Comparison of ENCODE assay signal across 1 cellular context in genomic region chr10:86160890-86161585, GRCh38.
TF ChIP-seq lines count a peak whose summit lies in the region.

No MANE protein-coding gene starts in this region.

TF ChIP-seq in SK-N-SH treated with all-trans-retinoic acid at 6 μM for 48 hours, 23 proteins besides CTCF, POLR2A, EP300 and RAD21 (continued from another document):
- TF ChIP-seq, protein P1, sequence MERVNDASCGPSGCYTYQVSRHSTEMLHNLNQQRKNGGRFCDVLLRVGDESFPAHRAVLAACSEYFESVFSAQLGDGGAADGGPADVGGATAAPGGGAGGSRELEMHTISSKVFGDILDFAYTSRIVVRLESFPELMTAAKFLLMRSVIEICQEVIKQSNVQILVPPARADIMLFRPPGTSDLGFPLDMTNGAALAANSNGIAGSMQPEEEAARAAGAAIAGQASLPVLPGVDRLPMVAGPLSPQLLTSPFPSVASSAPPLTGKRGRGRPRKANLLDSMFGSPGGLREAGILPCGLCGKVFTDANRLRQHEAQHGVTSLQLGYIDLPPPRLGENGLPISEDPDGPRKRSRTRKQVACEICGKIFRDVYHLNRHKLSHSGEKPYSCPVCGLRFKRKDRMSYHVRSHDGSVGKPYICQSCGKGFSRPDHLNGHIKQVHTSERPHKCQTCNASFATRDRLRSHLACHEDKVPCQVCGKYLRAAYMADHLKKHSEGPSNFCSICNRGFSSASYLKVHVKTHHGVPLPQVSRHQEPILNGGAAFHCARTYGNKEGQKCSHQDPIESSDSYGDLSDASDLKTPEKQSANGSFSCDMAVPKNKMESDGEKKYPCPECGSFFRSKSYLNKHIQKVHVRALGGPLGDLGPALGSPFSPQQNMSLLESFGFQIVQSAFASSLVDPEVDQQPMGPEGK (CRISPR knock-in tag; IDR thresholded peaks at IDR 0.05; ENCODE audit: borderline replicate concordance) = no peak
- no peak for TF ChIP-seq SNAI2 (CRISPR knock-in tag; IDR thresholded peaks at IDR 0.05)
- TF ChIP-seq ARNTL (CRISPR knock-in tag; IDR thresholded peaks at IDR 0.05; ENCODE audit: borderline replicate concordance, low read depth) = no peak
- no peak for TF ChIP-seq ZNF70 (CRISPR knock-in tag; IDR thresholded peaks at IDR 0.05)
- no peak for TF ChIP-seq TCF4 (CRISPR knock-in tag; IDR thresholded peaks at IDR 0.05; ENCODE audit: borderline replicate concordance)
- TF ChIP-seq, protein P2, sequence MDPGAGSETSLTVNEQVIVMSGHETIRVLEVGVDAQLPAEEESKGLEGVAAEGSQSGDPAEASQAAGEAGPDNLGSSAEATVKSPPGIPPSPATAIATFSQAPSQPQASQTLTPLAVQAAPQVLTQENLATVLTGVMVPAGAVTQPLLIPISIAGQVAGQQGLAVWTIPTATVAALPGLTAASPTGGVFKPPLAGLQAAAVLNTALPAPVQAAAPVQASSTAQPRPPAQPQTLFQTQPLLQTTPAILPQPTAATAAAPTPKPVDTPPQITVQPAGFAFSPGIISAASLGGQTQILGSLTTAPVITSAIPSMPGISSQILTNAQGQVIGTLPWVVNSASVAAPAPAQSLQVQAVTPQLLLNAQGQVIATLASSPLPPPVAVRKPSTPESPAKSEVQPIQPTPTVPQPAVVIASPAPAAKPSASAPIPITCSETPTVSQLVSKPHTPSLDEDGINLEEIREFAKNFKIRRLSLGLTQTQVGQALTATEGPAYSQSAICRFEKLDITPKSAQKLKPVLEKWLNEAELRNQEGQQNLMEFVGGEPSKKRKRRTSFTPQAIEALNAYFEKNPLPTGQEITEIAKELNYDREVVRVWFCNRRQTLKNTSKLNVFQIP (CRISPR knock-in tag; IDR thresholded peaks at IDR 0.05; ENCODE audit: borderline replicate concordance, low read depth) = no peak
- no peak for TF ChIP-seq ESRRG (CRISPR knock-in tag; IDR thresholded peaks at IDR 0.05)
- no peak for TF ChIP-seq TOX (CRISPR knock-in tag; IDR thresholded peaks at IDR 0.05; ENCODE audit: borderline replicate concordance)
- no peak for TF ChIP-seq CSRNP3 (CRISPR knock-in tag; IDR thresholded peaks at IDR 0.05)
- TF ChIP-seq OSR1 (CRISPR knock-in tag; IDR thresholded peaks at IDR 0.05) = no peak
